10 cellular contexts compared by ENCODE assay signal in the genomic region with DNA sequence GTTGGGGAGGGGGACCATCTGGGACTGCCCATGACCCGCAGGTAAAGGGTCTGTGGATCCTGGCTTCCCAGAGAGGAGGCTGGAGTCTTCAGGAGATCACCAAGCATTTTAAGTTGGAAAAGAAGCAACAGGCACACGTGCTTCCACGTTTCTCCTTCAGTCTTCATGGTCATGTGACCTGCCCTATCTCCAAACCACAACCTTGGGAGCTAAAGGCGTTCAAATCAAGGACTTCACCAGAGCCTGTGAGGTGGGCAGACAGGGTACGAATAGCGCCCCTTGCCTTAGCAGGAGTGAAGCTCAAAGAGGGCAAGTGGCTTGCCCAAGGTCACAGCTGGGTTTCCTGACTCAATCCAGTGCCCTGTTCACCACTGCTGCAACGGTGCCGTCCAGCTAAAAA. TPM values are rescaled to one million over a fixed set of nuclear protein-coding genes. Genes with fewer than 3 reads are reported as not detected.
DNase-seq lines count a peak whose midpoint lies in the region; ATAC-seq and TF ChIP-seq lines count a peak whose summit lies in the region.
"Had no signal": no experiment of that assay in that cellular context is flagged by ENCODE, and none has a peak within 500 bp of the region (broad histone marks: within the 10 kb centered on the region; RNA-seq: fewer than 3 reads in every experiment).

No MANE protein-coding gene starts in this region.

- H3K27ac ChIP-seq in heart left ventricle (peak overlapping the region; percentile 65 to 99 (median 84)), muscle layer of colon (ENCODE audit: low read depth, low read length) (no peak overlapping the region), upper lobe of right lung (peak overlapping the region; percentile 52)
- H3K27ac ChIP-seq: C4-2B had no signal

- no peak for TF ChIP-seq POLR2A in heart left ventricle (IDR thresholded peaks at IDR 0.05)

- H3K9me3 ChIP-seq in heart left ventricle, result no peaks in the 10 kb centered on the region
- H3K9me3 ChIP-seq in muscle layer of colon (ENCODE audit: low read length), result no peaks in the 10 kb centered on the region
- no peaks in the 10 kb centered on the region for H3K9me3 ChIP-seq in upper lobe of right lung
- no peaks in the 10 kb centered on the region for H3K9me3 ChIP-seq in HAP-1

- H3K27me3 ChIP-seq in heart left ventricle (no peaks in the 10 kb centered on the region), muscle layer of colon (ENCODE audit: control insufficient read depth in 1 of 2, insufficient read depth in 2 of 2, low read length in 2 of 2) (no peaks in the 10 kb centered on the region), upper lobe of right lung (no peaks in the 10 kb centered on the region), HAP-1 (ENCODE audit: low read depth) (no peaks in the 10 kb centered on the region)

- ATAC-seq in heart left ventricle (peak in 1 of 4 donors; percentile 13), Right ventricle myocardium superior (ENCODE audit: poor library complexity) (no peak), upper lobe of right lung (no peak), GM21717 (IDR thresholded peaks at IDR 0.05; ENCODE audit: unreplicated experiment) (no peak)

- 36 to 60% (median 42%) methylated on average over 8 of the region's 8 CpGs for WGBS in heart left ventricle, 4 donors

- TF ChIP-seq CTCF in heart left ventricle (IDR thresholded peaks at IDR 0.05), result no peak
- TF ChIP-seq CTCF in upper lobe of right lung (IDR thresholded peaks at IDR 0.05), result no peak

- intact Hi-C loops in heart left ventricle (cut with DNase I) (loop anchor here in 3 of 10 donors (5.0 to 10.0 kb wide), 3 partner anchors 64 to 89 kb away; partner anchors contain the start of gene MAFF (in 1 of the 3)), Right ventricle myocardium superior (cut with DNase I) (no loop called here), upper lobe of right lung (cut with DNase I) (no loop called here)

- peaks cover 0 to 15% (median 0%) of the 10 kb centered on the region in 9 donors for H3K36me3 ChIP-seq in heart left ventricle
- H3K36me3 ChIP-seq in muscle layer of colon (ENCODE audit: insufficient read depth, low read length), result no peaks in the 10 kb centered on the region
- peaks cover 7% of the 10 kb centered on the region for H3K36me3 ChIP-seq in upper lobe of right lung
- no peaks in the 10 kb centered on the region for H3K36me3 ChIP-seq in HAP-1 (replicated peaks)

- H3K9ac ChIP-seq in muscle layer of colon (ENCODE audit: low read length), result peak overlapping the region; percentile 5

- peaks cover 19 to 91% (median 74%) of the 10 kb centered on the region in 12 donors for H3K4me1 ChIP-seq in heart left ventricle
- H3K4me1 ChIP-seq in muscle layer of colon (ENCODE audit: insufficient read depth, low read length), result peaks cover 64% of the 10 kb centered on the region
- peaks cover 54% of the 10 kb centered on the region for H3K4me1 ChIP-seq in upper lobe of right lung
- no peaks in the 10 kb centered on the region for H3K4me1 ChIP-seq in HAP-1

- no peak for DNase-seq in heart left ventricle
- DNase-seq in Right ventricle myocardium superior, result no peak
- peak; percentile 88 for DNase-seq in amniotic epithelial cell (ENCODE audit: low read depth)
- no peak for DNase-seq in upper lobe of right lung
- DNase-seq in HAP-1 (ENCODE audit: low spot score in 2 of 2), result no peak
- no peak for DNase-seq in NCI-H1092 (lab: John Stamatoyannopoulos, UW)
- DNase-seq: activated CD4-positive, CD25-positive, alpha-beta regulatory T cell treated with anti-CD3 and anti-CD28 coated beads, Interleukin-2, amount 50 U/mL, for 72 hours had no signal

- in situ Hi-C loops in HAP-1 (cut with MboI; ENCODE audit: low sequenced_read_pairs), result no loop called here

- H3K4me3 ChIP-seq in heart left ventricle (peak overlapping the region in 3 of 12 donors; percentile 11 to 43 (median 15)), muscle layer of colon (ENCODE audit: low read depth in 1 of 2, low read length in 2 of 2) (no peak overlapping the region), upper lobe of right lung (no peak overlapping the region), HAP-1 (no peak overlapping the region)

RNA-seq across cellular contexts. Expression of gene TMEM184B, which starts 6.7 kb away (rescaled TPM):
- total RNA-seq in heart left ventricle (100 to 1,000 TPM in 1 of 9 donors, 10 to 100 TPM in 8; 37.6 to 103 (median 47.0) TPM), Right ventricle myocardium superior (42.2 TPM), upper lobe of right lung (79.2 TPM)
- polyA plus RNA-seq in heart left ventricle, result 10 to 100 TPM; 19.5 to 54.4 TPM

RNA-seq across cellular contexts. Expression of gene CSNK1E, which starts 51.1 kb away (rescaled TPM):
- total RNA-seq in heart left ventricle (100 to 1,000 TPM in 1 of 9 donors, 10 to 100 TPM in 8; 59.7 to 117 (median 72.6) TPM), Right ventricle myocardium superior (65.7 TPM), upper lobe of right lung (115 TPM)
- polyA plus RNA-seq in heart left ventricle, result 100 to 1,000 TPM in 1 of 2 donors, 10 to 100 TPM in 1; 64.8 to 125 TPM
